ENCODE assay signal across 31 cellular contexts in genomic region chr13:80309926-80310325, GRCh38. TPM values are rescaled to one million over a fixed set of nuclear protein-coding genes. Genes with fewer than 3 reads are reported as not detected.
"Had no signal": no experiment of that assay in that cellular context is flagged by ENCODE, and none has a peak within 500 bp of the region (broad histone marks: within the 10 kb centered on the region; RNA-seq: fewer than 3 reads in every experiment).

No MANE protein-coding gene starts in this region.

- H3K4me3 ChIP-seq: adrenal gland, body of pancreas, colonic mucosa, esophagus squamous epithelium, gastroesophageal sphincter had no signal

- H3K36me3 ChIP-seq: adrenal gland, colonic mucosa, esophagus squamous epithelium, gastroesophageal sphincter had no signal

- H3K27ac Mint-ChIP-seq: activated CD4-positive, alpha-beta memory T cell treated with anti-CD3 and anti-CD28 coated beads for 36 hours; activated CD4-positive, alpha-beta T cell treated with anti-CD3 and anti-CD28 coated beads for 36 hours; activated CD4-positive, alpha-beta T cell treated with anti-CD3 and anti-CD28 coated beads, Interleukin-2, amount 10 ng/mL, durations not matched to agents 24 days and 14 days; activated CD8-positive, alpha-beta memory T cell treated with anti-CD3 and anti-CD28 coated beads, Interleukin-2, amount 10 ng/mL, durations not matched to agents 7 days and 5 days; activated CD8-positive, alpha-beta T cell treated with anti-CD3 and anti-CD28 coated beads, Interleukin-2, amount 10 ng/mL, durations not matched to agents 7 days and 5 days; activated naive CD4-positive, alpha-beta T cell treated with anti-CD3 and anti-CD28 coated beads for 36 hours; activated naive CD8-positive, alpha-beta T cell treated with anti-CD3 and anti-CD28 coated beads for 36 hours; activated naive CD8-positive, alpha-beta T cell treated with anti-CD3 and anti-CD28 coated beads, Interleukin-2, amount 50 U/mL, for 24 hours; activated T-helper 1 cell treated with anti-CD3 and anti-CD28 coated beads, Interleukin-12 subunit alpha, Interleukin-12 subunit beta, Interleukin-2, Interleukin-4 antibody, amounts not matched to agents 30 ng/mL and 10 ng/mL and 1 ng/mL, durations not matched to agents 14 hours and 24 hours and 36 hours; activated T-helper 2 cell treated with anti-CD3 and anti-CD28 coated beads, Interferon-gamma antibody, Interleukin-2, Interleukin-4, amounts not matched to agents 10 μg/mL and 5 μg/mL and 100 μg/mL, durations not matched to agents 14 hours and 24 hours and 36 hours had no signal

- H3K36me3 Mint-ChIP-seq: activated CD4-positive, alpha-beta memory T cell treated with anti-CD3 and anti-CD28 coated beads for 36 hours; activated CD8-positive, alpha-beta memory T cell treated with anti-CD3 and anti-CD28 coated beads, Interleukin-2, amount 10 ng/mL, durations not matched to agents 7 days and 5 days; activated naive CD8-positive, alpha-beta T cell treated with anti-CD3 and anti-CD28 coated beads for 36 hours had no signal

- H3K9me3 Mint-ChIP-seq: activated CD4-positive, alpha-beta memory T cell treated with anti-CD3 and anti-CD28 coated beads for 36 hours; activated CD4-positive, alpha-beta T cell treated with anti-CD3 and anti-CD28 coated beads, Interleukin-2, amount 10 ng/mL, durations not matched to agents 24 days and 14 days; activated naive CD4-positive, alpha-beta T cell treated with anti-CD3 and anti-CD28 coated beads for 36 hours; activated naive CD4-positive, alpha-beta T cell treated with anti-CD3 and anti-CD28 coated beads, Interleukin-2, amount 50 U/mL, for 24 hours; activated naive CD8-positive, alpha-beta T cell treated with anti-CD3 and anti-CD28 coated beads for 36 hours; activated naive CD8-positive, alpha-beta T cell treated with anti-CD3 and anti-CD28 coated beads, Interleukin-2, amount 50 U/mL, for 24 hours; activated T-helper 1 cell treated with anti-CD3 and anti-CD28 coated beads, Interleukin-12 subunit alpha, Interleukin-12 subunit beta, Interleukin-2, Interleukin-4 antibody, amounts not matched to agents 30 ng/mL and 10 ng/mL and 1 ng/mL, durations not matched to agents 14 hours and 24 hours and 36 hours; activated T-helper 2 cell treated with anti-CD3 and anti-CD28 coated beads, Interferon-gamma antibody, Interleukin-2, Interleukin-4, amounts not matched to agents 10 μg/mL and 5 μg/mL and 100 μg/mL, durations not matched to agents 14 hours and 24 hours and 36 hours had no signal

- H3K27me3 ChIP-seq: adrenal gland, body of pancreas, colonic mucosa, esophagus squamous epithelium, gastroesophageal sphincter had no signal

- ATAC-seq: activated CD4-positive, alpha-beta T cell treated with anti-CD3 and anti-CD28 coated beads for 36 hours; activated CD8-positive, alpha-beta memory T cell treated with anti-CD3 and anti-CD28 coated beads, Interleukin-2, amount 10 ng/mL, durations not matched to agents 7 days and 5 days; activated CD8-positive, alpha-beta T cell treated with anti-CD3 and anti-CD28 coated beads, Interleukin-2, amount 10 ng/mL, durations not matched to agents 7 days and 5 days; activated naive CD8-positive, alpha-beta T cell treated with anti-CD3 and anti-CD28 coated beads, Interleukin-2, amount 50 U/mL, for 24 hours; body of pancreas; gastroesophageal sphincter had no signal

- H3K4me1 ChIP-seq: colonic mucosa, esophagus squamous epithelium had no signal

- H3K4me3 Mint-ChIP-seq: activated CD4-positive, alpha-beta memory T cell treated with anti-CD3 and anti-CD28 coated beads for 36 hours; activated CD4-positive, alpha-beta T cell treated with anti-CD3 and anti-CD28 coated beads for 36 hours; activated CD4-positive, alpha-beta T cell treated with anti-CD3 and anti-CD28 coated beads, Interleukin-2, amount 10 ng/mL, durations not matched to agents 24 days and 14 days; activated CD8-positive, alpha-beta memory T cell treated with anti-CD3 and anti-CD28 coated beads, Interleukin-2, amount 10 ng/mL, durations not matched to agents 7 days and 5 days; activated CD8-positive, alpha-beta T cell treated with anti-CD3 and anti-CD28 coated beads, Interleukin-2, amount 10 ng/mL, durations not matched to agents 7 days and 5 days; activated naive CD4-positive, alpha-beta T cell treated with anti-CD3 and anti-CD28 coated beads for 36 hours; activated naive CD4-positive, alpha-beta T cell treated with anti-CD3 and anti-CD28 coated beads, Interleukin-2, amount 50 U/mL, for 24 hours; activated naive CD8-positive, alpha-beta T cell treated with anti-CD3 and anti-CD28 coated beads for 36 hours; activated naive CD8-positive, alpha-beta T cell treated with anti-CD3 and anti-CD28 coated beads, Interleukin-2, amount 50 U/mL, for 24 hours; activated T-helper 1 cell treated with anti-CD3 and anti-CD28 coated beads, Interleukin-12 subunit alpha, Interleukin-12 subunit beta, Interleukin-2, Interleukin-4 antibody, amounts not matched to agents 30 ng/mL and 10 ng/mL and 1 ng/mL, durations not matched to agents 14 hours and 24 hours and 36 hours had no signal

- H3K9me3 ChIP-seq: adrenal gland, body of pancreas, colonic mucosa, esophagus squamous epithelium, gastroesophageal sphincter had no signal

- H3K4me1 Mint-ChIP-seq: activated CD4-positive, alpha-beta T cell treated with anti-CD3 and anti-CD28 coated beads for 36 hours; activated CD4-positive, alpha-beta T cell treated with anti-CD3 and anti-CD28 coated beads, Interleukin-2, amount 10 ng/mL, durations not matched to agents 24 days and 14 days; activated CD8-positive, alpha-beta memory T cell treated with anti-CD3 and anti-CD28 coated beads, Interleukin-2, amount 10 ng/mL, durations not matched to agents 7 days and 5 days; activated naive CD4-positive, alpha-beta T cell treated with anti-CD3 and anti-CD28 coated beads, Interleukin-2, amount 50 U/mL, for 24 hours; activated naive CD8-positive, alpha-beta T cell treated with anti-CD3 and anti-CD28 coated beads for 36 hours; activated naive CD8-positive, alpha-beta T cell treated with anti-CD3 and anti-CD28 coated beads, Interleukin-2, amount 50 U/mL, for 24 hours had no signal

- DNase-seq: activated CD4-positive, alpha-beta memory T cell treated with anti-CD3 and anti-CD28 coated beads for 36 hours; activated CD4-positive, alpha-beta T cell treated with anti-CD3 and anti-CD28 coated beads for 36 hours; activated CD4-positive, CD25-positive, alpha-beta regulatory T cell; activated CD4-positive, CD25-positive, alpha-beta regulatory T cell treated with anti-CD3 and anti-CD28 coated beads, Interleukin-2, amount 50 U/mL, for 72 hours; activated CD8-positive, alpha-beta memory T cell treated with anti-CD3 and anti-CD28 coated beads, Interleukin-2, amount 10 ng/mL, durations not matched to agents 7 days and 5 days; activated CD8-positive, alpha-beta memory T cell treated with anti-CD3 and anti-CD28 coated beads, Interleukin-2, amount 50 U/mL, for 4 hours; activated CD8-positive, alpha-beta T cell treated with anti-CD3 and anti-CD28 coated beads, Interleukin-2, amount 10 ng/mL, durations not matched to agents 7 days and 5 days; activated effector memory CD4-positive, alpha-beta T cell treated with anti-CD3 and anti-CD28 coated beads, Interleukin-2, amount 50 U/mL, for 16 hours; activated naive CD4-positive, alpha-beta T cell treated with anti-CD3 and anti-CD28 coated beads for 36 hours; activated naive CD8-positive, alpha-beta T cell treated with anti-CD3 and anti-CD28 coated beads for 36 hours; activated naive CD8-positive, alpha-beta T cell treated with anti-CD3 and anti-CD28 coated beads, Interleukin-2, amount 50 U/mL, for 24 hours; activated T-cell treated with anti-CD3 and anti-CD28 coated beads, Interleukin-2, amount 50 U/mL, for 1 hour; activated T-cell treated with anti-CD3 and anti-CD28 coated beads, Interleukin-2, amount 50 U/mL, for 48 hours; adrenal gland; amygdala; aorta; body of pancreas; central memory CD4-positive, alpha-beta T cell; cerebellar nuclear complex; colonic mucosa; effector CD8-positive, alpha-beta T cell; esophagus squamous epithelium; foreskin melanocyte; T-helper 2 cell had no signal

- H3K27ac ChIP-seq: adrenal gland, body of pancreas, colonic mucosa, epithelial cell of prostate, esophagus squamous epithelium, gastroesophageal sphincter had no signal

- H3K27me3 Mint-ChIP-seq: activated CD4-positive, alpha-beta memory T cell treated with anti-CD3 and anti-CD28 coated beads for 36 hours; activated CD4-positive, alpha-beta T cell treated with anti-CD3 and anti-CD28 coated beads for 36 hours; activated CD4-positive, alpha-beta T cell treated with anti-CD3 and anti-CD28 coated beads, Interleukin-2, amount 10 ng/mL, durations not matched to agents 24 days and 14 days; activated CD8-positive, alpha-beta memory T cell treated with anti-CD3 and anti-CD28 coated beads, Interleukin-2, amount 10 ng/mL, durations not matched to agents 7 days and 5 days; activated naive CD4-positive, alpha-beta T cell treated with anti-CD3 and anti-CD28 coated beads, Interleukin-2, amount 50 U/mL, for 24 hours; activated naive CD8-positive, alpha-beta T cell treated with anti-CD3 and anti-CD28 coated beads for 36 hours; activated naive CD8-positive, alpha-beta T cell treated with anti-CD3 and anti-CD28 coated beads, Interleukin-2, amount 50 U/mL, for 24 hours had no signal

RNA-seq across cellular contexts. Expression of gene SPRY2, which starts 31.0 kb away (rescaled TPM):
- total RNA-seq: T-helper 1 cell treated with Interleukin-12 subunit alpha and Interleukin-12 subunit beta and Interleukin-4 antibody, amounts not matched to agents 30 ng/mL and 1 ng/mL, for 36 hours had no signal
